ENCODE assay signal across 2 cellular contexts in the genomic region with DNA sequence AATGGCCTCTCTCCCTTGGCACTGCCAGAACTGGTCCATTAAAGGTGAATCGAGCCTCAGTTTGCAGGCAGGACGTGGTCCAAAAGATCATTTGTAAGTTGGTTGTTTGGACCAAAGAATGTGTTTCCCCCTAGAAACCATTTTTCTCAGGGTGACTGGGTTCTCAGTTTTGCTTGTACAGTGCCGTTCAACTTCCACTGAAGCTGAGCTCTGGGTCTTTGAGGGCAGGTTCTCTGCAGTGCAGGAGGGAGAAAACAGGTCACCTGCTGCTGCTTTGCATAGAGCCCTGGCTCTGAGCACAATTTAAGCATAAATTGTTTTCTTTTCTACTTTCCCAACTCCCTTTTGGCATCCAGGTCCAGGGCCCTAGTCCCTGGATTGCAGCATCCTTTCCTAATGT.
TF ChIP-seq lines count a peak whose summit lies in the region.

No MANE protein-coding gene starts in this region.

TF ChIP-seq in GM12878, 131 proteins besides CTCF, POLR2A, EP300 and RAD21:
- TF ChIP-seq CBX3 (IDR thresholded peaks at IDR 0.05; ENCODE audit: borderline replicate concordance, low read depth) (no peak), BHLHE40 (IDR thresholded peaks at IDR 0.05; ENCODE audit: borderline replicate concordance in 1 of 2, low read depth in 2 of 2, low read length in 1 of 2) (peak; percentile 36 to 44; a peak in 2 of 4 replicates), NFYA (IDR thresholded peaks at IDR 0.05; ENCODE audit: borderline replicate concordance, low read depth, low read length) (no peak), JUNB (IDR thresholded peaks at IDR 0.05) (no peak), RB1 (IDR thresholded peaks at IDR 0.05; ENCODE audit: borderline replicate concordance) (no peak), HDAC2 (IDR thresholded peaks at IDR 0.05) (no peak), RFX5 (IDR thresholded peaks at IDR 0.05; ENCODE audit: low read depth, low read length) (no peak), ZNF622 (IDR thresholded peaks at IDR 0.05) (no peak), YY1 (IDR thresholded peaks at IDR 0.05; ENCODE audit: low read depth, low read length) (0 out of 2 replicates have a peak, but pooled peaks have one; percentile 32), POLR2AphosphoS2 (IDR thresholded peaks at IDR 0.05; ENCODE audit: low read depth, low read length) (no peak), ASH2L (IDR thresholded peaks at IDR 0.05; ENCODE audit: borderline replicate concordance, low read depth) (no peak), BRCA1 (IDR thresholded peaks at IDR 0.05; ENCODE audit: low read depth, low read length) (no peak), ZNF687 (IDR thresholded peaks at IDR 0.05) (no peak), EED (IDR thresholded peaks at IDR 0.05; ENCODE audit: low read depth) (no peak), POU2F2 (IDR thresholded peaks at IDR 0.05; ENCODE audit: borderline replicate concordance, low read depth, low read length) (peak; percentile 62; the same call in 1 of the 3 replicates), TAF1 (IDR thresholded peaks at IDR 0.05; ENCODE audit: borderline replicate concordance, low read depth, low read length) (no peak), TCF12 (IDR thresholded peaks at IDR 0.05; ENCODE audit: low read depth, low read length) (no peak), FOXM1 (IDR thresholded peaks at IDR 0.05; ENCODE audit: low read depth, low read length) (no peak), RAD51 (IDR thresholded peaks at IDR 0.05) (no peak), ATF7 (IDR thresholded peaks at IDR 0.05; ENCODE audit: low read depth) (no peak), ATF2 (IDR thresholded peaks at IDR 0.05; ENCODE audit: low read length) (no peak)
- TF ChIP-seq, protein P1, sequence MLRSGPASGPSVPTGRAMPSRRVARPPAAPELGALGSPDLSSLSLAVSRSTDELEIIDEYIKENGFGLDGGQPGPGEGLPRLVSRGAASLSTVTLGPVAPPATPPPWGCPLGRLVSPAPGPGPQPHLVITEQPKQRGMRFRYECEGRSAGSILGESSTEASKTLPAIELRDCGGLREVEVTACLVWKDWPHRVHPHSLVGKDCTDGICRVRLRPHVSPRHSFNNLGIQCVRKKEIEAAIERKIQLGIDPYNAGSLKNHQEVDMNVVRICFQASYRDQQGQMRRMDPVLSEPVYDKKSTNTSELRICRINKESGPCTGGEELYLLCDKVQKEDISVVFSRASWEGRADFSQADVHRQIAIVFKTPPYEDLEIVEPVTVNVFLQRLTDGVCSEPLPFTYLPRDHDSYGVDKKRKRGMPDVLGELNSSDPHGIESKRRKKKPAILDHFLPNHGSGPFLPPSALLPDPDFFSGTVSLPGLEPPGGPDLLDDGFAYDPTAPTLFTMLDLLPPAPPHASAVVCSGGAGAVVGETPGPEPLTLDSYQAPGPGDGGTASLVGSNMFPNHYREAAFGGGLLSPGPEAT (IDR thresholded peaks at IDR 0.05; ENCODE audit: low read depth): no peak

TF ChIP-seq in WTC11, 78 proteins besides CTCF, POLR2A, EP300 and RAD21:
- TF ChIP-seq NR3C1 (CRISPR knock-in tag; conservative IDR thresholded peaks at IDR 0.05; ENCODE audit: low read depth) (no peak), STAT6 (CRISPR knock-in tag; conservative IDR thresholded peaks at IDR 0.05; ENCODE audit: low read depth) (no peak), ATF6 (CRISPR knock-in tag; IDR thresholded peaks at IDR 0.05) (no peak), ERG (CRISPR knock-in tag; IDR thresholded peaks at IDR 0.05) (no peak), ZNF317 (CRISPR knock-in tag; IDR thresholded peaks at IDR 0.05; ENCODE audit: borderline replicate concordance, low read depth) (no peak), IRF2 (CRISPR knock-in tag; IDR thresholded peaks at IDR 0.05; ENCODE audit: borderline replicate concordance, low read depth) (no peak), USF2 (CRISPR knock-in tag; IDR thresholded peaks at IDR 0.05) (no peak)
- TF ChIP-seq, protein P2, sequence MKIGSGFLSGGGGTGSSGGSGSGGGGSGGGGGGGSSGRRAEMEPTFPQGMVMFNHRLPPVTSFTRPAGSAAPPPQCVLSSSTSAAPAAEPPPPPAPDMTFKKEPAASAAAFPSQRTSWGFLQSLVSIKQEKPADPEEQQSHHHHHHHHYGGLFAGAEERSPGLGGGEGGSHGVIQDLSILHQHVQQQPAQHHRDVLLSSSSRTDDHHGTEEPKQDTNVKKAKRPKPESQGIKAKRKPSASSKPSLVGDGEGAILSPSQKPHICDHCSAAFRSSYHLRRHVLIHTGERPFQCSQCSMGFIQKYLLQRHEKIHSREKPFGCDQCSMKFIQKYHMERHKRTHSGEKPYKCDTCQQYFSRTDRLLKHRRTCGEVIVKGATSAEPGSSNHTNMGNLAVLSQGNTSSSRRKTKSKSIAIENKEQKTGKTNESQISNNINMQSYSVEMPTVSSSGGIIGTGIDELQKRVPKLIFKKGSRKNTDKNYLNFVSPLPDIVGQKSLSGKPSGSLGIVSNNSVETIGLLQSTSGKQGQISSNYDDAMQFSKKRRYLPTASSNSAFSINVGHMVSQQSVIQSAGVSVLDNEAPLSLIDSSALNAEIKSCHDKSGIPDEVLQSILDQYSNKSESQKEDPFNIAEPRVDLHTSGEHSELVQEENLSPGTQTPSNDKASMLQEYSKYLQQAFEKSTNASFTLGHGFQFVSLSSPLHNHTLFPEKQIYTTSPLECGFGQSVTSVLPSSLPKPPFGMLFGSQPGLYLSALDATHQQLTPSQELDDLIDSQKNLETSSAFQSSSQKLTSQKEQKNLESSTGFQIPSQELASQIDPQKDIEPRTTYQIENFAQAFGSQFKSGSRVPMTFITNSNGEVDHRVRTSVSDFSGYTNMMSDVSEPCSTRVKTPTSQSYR (CRISPR knock-in tag; IDR thresholded peaks at IDR 0.05): no peak
